1 cellular context compared by ENCODE assay signal in genomic region chr7:44068054-44068453, GRCh38.
TF ChIP-seq lines count a peak whose summit lies in the region.

No MANE protein-coding gene starts in this region.

TF ChIP-seq in endothelial cell of umbilical vein, 7 proteins besides CTCF, POLR2A, EP300 and RAD21:
- TF ChIP-seq MYC (IDR thresholded peaks at IDR 0.05; ENCODE audit: low read depth, low read length) (no peak), GATA2 (IDR thresholded peaks at IDR 0.05; ENCODE audit: insufficient read depth, insufficient read length, low read depth, low read length) (peak; percentile 10), EZH2 (IDR thresholded peaks at IDR 0.05; ENCODE audit: borderline replicate concordance, low read depth, low read length, severe bottlenecking) (no peak), POLR2AphosphoS5 (IDR thresholded peaks at IDR 0.05; ENCODE audit: insufficient read depth, low read depth, low read length) (no peak), JUN (IDR thresholded peaks at IDR 0.05; ENCODE audit: borderline replicate concordance, insufficient read depth, insufficient read length, low read depth) (no peak), FOS (IDR thresholded peaks at IDR 0.05; ENCODE audit: borderline replicate concordance, insufficient read depth, low read length) (no peak)
- TF ChIP-seq, protein P1, sequence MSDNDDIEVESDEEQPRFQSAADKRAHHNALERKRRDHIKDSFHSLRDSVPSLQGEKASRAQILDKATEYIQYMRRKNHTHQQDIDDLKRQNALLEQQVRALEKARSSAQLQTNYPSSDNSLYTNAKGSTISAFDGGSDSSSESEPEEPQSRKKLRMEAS (IDR thresholded peaks at IDR 0.05; ENCODE audit: insufficient read depth, insufficient read length) = no peak
TF ChIP-seq in endothelial cell of umbilical vein: peak in this region for 1.
